ENCODE assay signal across 10 cellular contexts in the genomic region with DNA sequence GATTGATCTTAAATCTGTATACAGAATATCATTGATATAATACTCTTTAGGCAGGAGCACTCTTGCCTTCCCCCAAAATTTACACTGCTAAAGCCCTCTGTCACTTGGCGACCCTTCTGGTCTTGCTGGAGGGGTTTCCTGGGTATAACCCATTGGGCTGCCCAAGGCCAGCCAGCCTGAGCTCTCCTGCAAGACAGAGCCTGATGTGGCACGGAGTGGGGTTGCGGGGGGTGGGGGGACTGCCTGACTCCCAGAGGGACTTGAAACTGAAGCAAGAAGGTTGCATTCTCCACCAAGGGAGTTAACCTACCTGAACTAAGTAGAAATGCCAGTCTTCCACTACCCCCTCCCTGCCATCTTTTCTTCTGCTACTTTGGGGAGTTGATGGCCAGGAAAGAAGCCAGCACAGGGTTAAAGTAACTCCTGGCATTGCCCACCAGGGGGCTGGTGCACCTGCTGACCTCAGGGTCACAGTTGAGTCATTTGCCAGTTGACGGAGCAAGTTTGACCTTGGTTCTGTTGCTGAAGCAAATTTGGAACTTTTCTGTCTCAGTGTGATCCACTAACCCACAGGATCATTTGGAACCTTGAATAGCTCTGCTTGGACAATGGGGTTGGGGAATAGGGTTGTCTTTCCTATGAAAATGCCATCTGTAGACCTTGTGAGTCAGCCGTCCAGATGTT.
DNase-seq lines count a peak whose midpoint lies in the region; ATAC-seq, FAIRE-seq and TF ChIP-seq lines count a peak whose summit lies in the region.
"Had no signal": no experiment of that assay in that cellular context is flagged by ENCODE, and none has a peak within 500 bp of the region (broad histone marks: within the 10 kb centered on the region; RNA-seq: fewer than 3 reads in every experiment).

No MANE protein-coding gene starts in this region.

- H3K4me2 ChIP-seq in SK-N-SH (no peak overlapping the region), HCT116 (ENCODE audit: low read length) (no peak overlapping the region), GM12878 (ENCODE audit: control insufficient read depth, insufficient read depth) (no peak overlapping the region)

- FAIRE-seq in GM12878 (lab: Jason Lieb, UNC): no peak

- peaks cover 61 to 89% of the 10 kb centered on the region in 2 experiments for H3K36me3 ChIP-seq in SK-N-SH (replicated peaks in 1 of 2; ENCODE audit: control insufficient read depth in 1 of 2, insufficient read depth in 2 of 2, low read length in 1 of 2)
- peaks cover 31 to 44% of the 10 kb centered on the region in 2 experiments for H3K36me3 ChIP-seq in HCT116 (ENCODE audit: control insufficient read depth in 1 of 2, insufficient read depth in 2 of 2, low read length in 2 of 2)
- H3K36me3 ChIP-seq in GM12878 (ENCODE audit: control insufficient read depth in 2 of 2, insufficient read depth in 2 of 2, low read length in 1 of 2): peaks cover 39 to 51% of the 10 kb centered on the region in 2 experiments
- peaks cover 31% of the 10 kb centered on the region for H3K36me3 ChIP-seq in colonic mucosa

- peaks cover 31% of the 10 kb centered on the region for H3K36me3 Mint-ChIP-seq in neural crest cell (ENCODE audit: low read depth)

- H3K4me3 Mint-ChIP-seq in neural crest cell: no peak overlapping the region

- TF ChIP-seq CTCF in SK-N-SH (IDR thresholded peaks at IDR 0.05) (peak; percentile 40), HCT116 (IDR thresholded peaks at IDR 0.05 in 2 of 3, conservative IDR thresholded peaks at IDR 0.05 in 1 of 3; ENCODE audit: borderline replicate concordance in 1 of 3, insufficient read depth in 1 of 3, low read depth in 2 of 3, low read length in 2 of 3) (peak in 2 of 3 experiments; percentile 45 to 51; a peak in 4 of 6 replicates), GM12878 (IDR thresholded peaks at IDR 0.05 in 2 of 3, conservative IDR thresholded peaks at IDR 0.05 in 1 of 3; ENCODE audit: control insufficient read depth in 2 of 3, extremely low read depth in 1 of 3, insufficient read depth in 1 of 3, low read depth in 3 of 3, low read length in 3 of 3) (peak in 2 of 3 experiments; percentile 13 to 41; a peak in 3 of 6 replicates), neural crest cell (conservative IDR thresholded peaks at IDR 0.05) (peak; percentile 59), colonic mucosa (IDR thresholded peaks at IDR 0.05) (no peak)

- POLR2A ChIA-PET in SK-N-SH (lab: Yijun Ruan, JAX): no interaction called here
- POLR2A ChIA-PET in HCT116 (lab: Charles Lee): no interaction called here
- POLR2A ChIA-PET in GM12878 (lab: Charles Lee): no interaction called here

- H3K9ac ChIP-seq in SK-N-SH (no peak overlapping the region), HCT116 (ENCODE audit: low read length) (no peak overlapping the region), GM12878 (ENCODE audit: control insufficient read depth, insufficient read depth, low read length) (no peak overlapping the region), colonic mucosa (ENCODE audit: low read depth in 2 of 2, low read length in 2 of 2) (no peak overlapping the region)

- SMC1A ChIA-PET in GM12878 (lab: Charles Lee; ENCODE audit: uncharacterized antibody, unreplicated experiment): no interaction called here

- no peaks in the 10 kb centered on the region for H3K9me3 Mint-ChIP-seq in neural crest cell

- H3K4me1 Mint-ChIP-seq in neural crest cell: peaks cover 8% of the 10 kb centered on the region

- H3K79me2 ChIP-seq in SK-N-SH (ENCODE audit: insufficient read depth) (peaks cover 11% of the 10 kb centered on the region; the same call in 1 of the 2 replicates), HCT116 (ENCODE audit: insufficient read depth, low read length) (no peaks in the 10 kb centered on the region; the same call in 1 of the 2 replicates), GM12878 (ENCODE audit: control insufficient read depth, insufficient read depth, low read length) (no peaks in the 10 kb centered on the region)

- WGBS in SK-N-SH (ENCODE audit: low lambda C conversion rate): 92% methylated on average over 4 of the region's 5 CpGs
- 90% methylated on average over 5 of the region's 5 CpGs for WGBS in GM12878 (ENCODE audit: insufficient coverage, insufficient replicate concordance, low lambda C conversion rate, missing lambda C conversion rate)

- H3K27ac ChIP-seq in SK-N-SH (ENCODE audit: low read depth in 2 of 2, low read length in 1 of 2): no peak overlapping the region
- H3K27ac ChIP-seq in HCT116 (ENCODE audit: low read depth, low read length): no peak overlapping the region
- H3K27ac ChIP-seq in GM12878 (ENCODE audit: control insufficient read depth, insufficient read depth): no peak overlapping the region
- H3K27ac ChIP-seq in colonic mucosa: no peak overlapping the region

- no peak for ATAC-seq in SK-N-SH treated with all-trans-retinoic acid at 6 μM for 48 hours
- ATAC-seq in HCT116: peak; percentile 46; the same call in 1 of the 2 replicates
- ATAC-seq in GM12878: peak; percentile 53

- peaks cover 8% of the 10 kb centered on the region; the same call in 1 of the 2 replicates for H4K20me1 ChIP-seq in SK-N-SH (ENCODE audit: insufficient read depth)
- H4K20me1 ChIP-seq in HCT116 (ENCODE audit: insufficient read depth): no peaks in the 10 kb centered on the region
- no peaks in the 10 kb centered on the region; the same call in 1 of the 2 replicates for H4K20me1 ChIP-seq in GM12878 (ENCODE audit: control insufficient read depth, insufficient read depth)

- TF ChIP-seq EP300 in SK-N-SH (IDR thresholded peaks at IDR 0.05; ENCODE audit: borderline replicate concordance in 1 of 2, low read depth in 1 of 2, low read length in 1 of 2) (no peak), GM12878 (IDR thresholded peaks at IDR 0.05; ENCODE audit: borderline replicate concordance in 1 of 2, control insufficient read depth in 1 of 2, low read depth in 2 of 2, low read length in 2 of 2) (no peak)

- H3K4me3 ChIP-seq in SK-N-SH (ENCODE audit: low read depth in 2 of 2, low read length in 1 of 2): no peak overlapping the region; a peak in 1 of 4 replicates
- H3K4me3 ChIP-seq in HCT116 (replicated peaks in 1 of 2; ENCODE audit: low read depth in 1 of 2, low read length in 2 of 2): no peak overlapping the region
- H3K4me3 ChIP-seq in GM12878: no peak overlapping the region
- no peak overlapping the region for H3K4me3 ChIP-seq in colonic mucosa

- RAD21 ChIA-PET in HCT116 (lab: Charles Lee; ENCODE audit: low non-redundant PET in 1 of 2, low total read pairs in 2 of 2, uncharacterized antibody in 2 of 2, unreplicated experiment in 2 of 2) (no interaction called here), GM12878 (lab: Charles Lee; ENCODE audit: unreplicated experiment) (no interaction called here)

- intact Hi-C loops in HCT116 (cut with micrococcal nuclease): no loop called here
- intact Hi-C loops in GM12878 (cut with micrococcal nuclease; ENCODE audit: unreplicated experiment): no loop called here
- intact Hi-C loops in colonic mucosa (cut with DNase I): no loop called here

- no peak overlapping the region for H3K27ac Mint-ChIP-seq in neural crest cell (ENCODE audit: unreplicated experiment)

- CTCF ChIA-PET in SK-N-SH (lab: Yijun Ruan, JAX) (interaction anchor here (0.7 kb wide), 1 partner anchor 8 kb away, joined by 3 read pairs; no protein-coding TSS in a partner anchor), HCT116 (lab: Charles Lee) (no interaction called here), GM12878 (lab: Yijun Ruan, JAX) (interaction anchor here (0.9 kb wide), 1 partner anchor 13 kb away, joined by 4 read pairs; no protein-coding TSS in a partner anchor)

- H2AFZ ChIP-seq in SK-N-SH (ENCODE audit: low read depth) (no peak overlapping the region), HCT116 (ENCODE audit: low read depth, low read length, poor library complexity, severe bottlenecking) (no peak overlapping the region), GM12878 (ENCODE audit: control insufficient read depth, low read depth, low read length) (no peak overlapping the region)

- H3K27me3 ChIP-seq in SK-N-SH (ENCODE audit: insufficient read depth) (no peaks in the 10 kb centered on the region), HCT116 (ENCODE audit: insufficient read depth, low read length) (no peaks in the 10 kb centered on the region), GM12878 (replicated peaks in 1 of 2; ENCODE audit: control insufficient read depth in 2 of 2, insufficient read depth in 2 of 2, low read length in 1 of 2) (no peaks in the 10 kb centered on the region), colonic mucosa (no peaks in the 10 kb centered on the region)

- no TSS peak for BruUV-seq in HCT116 (replicated peaks; lab: Mats Ljungman, UMichigan)
- BruUV-seq in GM12878 (replicated peaks; lab: Mats Ljungman, UMichigan): no TSS peak

- no peak for TF ChIP-seq POLR2A in HCT116 (IDR thresholded peaks at IDR 0.05; ENCODE audit: borderline replicate concordance, extremely low read depth, insufficient read depth, insufficient read length)
- TF ChIP-seq POLR2A in GM12878 (IDR thresholded peaks at IDR 0.05; ENCODE audit: low read depth, low read length): no peak

- H3K4me1 ChIP-seq in SK-N-SH (ENCODE audit: control insufficient read depth in 1 of 2, insufficient read depth in 2 of 2, low read depth in 1 of 2, low read length in 1 of 2) (peaks cover 0 to 4% of the 10 kb centered on the region in 2 experiments; a peak in 1 of 4 replicates), HCT116 (ENCODE audit: control insufficient read depth in 1 of 2, insufficient read depth in 2 of 2, low read length in 2 of 2) (no peaks in the 10 kb centered on the region), GM12878 (ENCODE audit: control insufficient read depth, insufficient read depth, low read length) (no peaks in the 10 kb centered on the region), colonic mucosa (no peaks in the 10 kb centered on the region)

- no peaks in the 10 kb centered on the region for H3K27me3 Mint-ChIP-seq in neural crest cell (ENCODE audit: low read depth)

- H3K9me3 ChIP-seq in SK-N-SH (no peaks in the 10 kb centered on the region), HCT116 (ENCODE audit: control insufficient read depth in 1 of 2, insufficient read depth in 1 of 2, low read depth in 1 of 2, low read length in 2 of 2) (no peaks in the 10 kb centered on the region), GM12878 (replicated peaks; ENCODE audit: control insufficient read depth, insufficient read depth, low read length) (no peaks in the 10 kb centered on the region), colonic mucosa (no peaks in the 10 kb centered on the region)

- peaks cover 21% of the 10 kb centered on the region for H3F3A ChIP-seq in SK-N-SH (replicated peaks; ENCODE audit: insufficient read depth)

- peak; percentile 47 for DNase-seq in SK-N-SH
- DNase-seq in HCT116 (ENCODE audit: low read depth, low spot score): no peak
- no peak for DNase-seq in GM12878 (ENCODE audit: low read depth, low spot score)
- DNase-seq in neural crest cell (ENCODE audit: low read depth, low spot score): no peak
- DNase-seq in SHP77 treated with DMSO at 0.1 percent for 48 hours (lab: John Stamatoyannopoulos, UW): no peak
- no peak for DNase-seq in HuH-7 (ENCODE audit: low spot score)
- no peak for DNase-seq in colonic mucosa
- DNase-seq: caudate nucleus, Kasumi-1 had no signal

- TF ChIP-seq RAD21 in SK-N-SH (IDR thresholded peaks at IDR 0.05; ENCODE audit: low read length) (0 out of 2 replicates have a peak, but pooled peaks have one; percentile 12), HCT116 (IDR thresholded peaks at IDR 0.05; ENCODE audit: low read depth) (no peak), GM12878 (IDR thresholded peaks at IDR 0.05; ENCODE audit: insufficient read depth, low read depth, low read length) (no peak)

- H3K9me2 ChIP-seq in SK-N-SH: no peaks in the 10 kb centered on the region
- no peaks in the 10 kb centered on the region for H3K9me2 ChIP-seq in HCT116 (ENCODE audit: insufficient read depth)

- in situ Hi-C loops in GM12878 (cut with MboI): no loop called here
